28 cellular contexts compared by ENCODE assay signal in genomic region chr13:105333416-105333815, GRCh38.
DNase-seq lines count a peak whose midpoint lies in the region; ATAC-seq, FAIRE-seq and TF ChIP-seq lines count a peak whose summit lies in the region.
"Had no signal": no experiment of that assay in that cellular context is flagged by ENCODE, and none has a peak within 500 bp of the region (broad histone marks: within the 10 kb centered on the region; RNA-seq: fewer than 3 reads in every experiment).

No MANE protein-coding gene starts in this region.

- peak overlapping the region; percentile 96 for H2BK20ac ChIP-seq in IMR-90 (ENCODE audit: low read depth, low read length)

- H2AK5ac ChIP-seq in IMR-90 (ENCODE audit: low read depth, low read length): peak overlapping the region; percentile 77

- TF ChIP-seq POLR2A in IMR-90 (IDR thresholded peaks at IDR 0.05; ENCODE audit: low read depth, low read length): no peak

- H2BK120ac ChIP-seq in IMR-90 (ENCODE audit: low read depth, low read length): peak overlapping the region; percentile 98

- peak overlapping the region; percentile 98 for H3K18ac ChIP-seq in IMR-90 (ENCODE audit: low read depth, low read length)

- H3K27ac ChIP-seq in AG04450 (ENCODE audit: low read depth, low read length) (peak overlapping the region; percentile 82), IMR-90 (ENCODE audit: insufficient read depth, low read length) (peak overlapping the region; percentile 72)
- H3K27ac ChIP-seq: left ventricle myocardium inferior, VCaP had no signal

- peak overlapping the region; percentile 68 for H2AFZ ChIP-seq in IMR-90 (replicated peaks; ENCODE audit: low read length, poor library complexity)

- no peaks in the 10 kb centered on the region for H4K20me1 ChIP-seq in IMR-90 (ENCODE audit: insufficient read depth, low read length)

- H3K4ac ChIP-seq in IMR-90 (ENCODE audit: low read depth, low read length): peak overlapping the region; percentile 87

- no peaks in the 10 kb centered on the region for H3K79me1 ChIP-seq in IMR-90 (ENCODE audit: low read depth in 1 of 2, low read length in 2 of 2)

- ATAC-seq in IMR-90 (ENCODE audit: low read depth) (peak; percentile 8; the same call in 1 of the 2 replicates), sciatic nerve (peak; percentile 76)
- ATAC-seq: activated CD4-positive, alpha-beta T cell treated with anti-CD3 and anti-CD28 coated beads for 36 hours; HCT116; HepG2; right cardiac atrium had no signal

- dilution Hi-C loops in IMR-90 (cut with HindIII; ENCODE audit: low sequenced_read_pairs, unreplicated experiment): no loop called here

- POLR2A ChIA-PET in AG04450 (lab: Yijun Ruan, JAX) (interaction anchor here (1.3 kb wide), 1 partner anchor 13 kb away, joined by 4 read pairs; no protein-coding TSS in a partner anchor), IMR-90 (lab: Charles Lee; ENCODE audit: unreplicated experiment) (no interaction called here)

- CTCF ChIA-PET in AG04450 (lab: Charles Lee): interaction anchor here (1.3 kb wide), 1 partner anchor 28 kb away, joined by 3 read pairs; no protein-coding TSS in a partner anchor
- CTCF ChIA-PET in IMR-90 (lab: Yijun Ruan, JAX): no interaction called here

- intact Hi-C loops in IMR-90 (cut with micrococcal nuclease): loop anchor here (10.0 kb wide), 1 partner anchor 821 kb away; no protein-coding TSS in a partner anchor
- intact Hi-C loops in sciatic nerve (cut with DNase I): no loop called here

- TF ChIP-seq RAD21 in IMR-90 (IDR thresholded peaks at IDR 0.05; ENCODE audit: low read length): no peak

- WGBS in IMR-90 (ENCODE audit: extremely low coverage in 2 of 2, insufficient read length in 1 of 2), 2 experiments: no CpG with 5 or more reads among the region's 5 CpGs

- H3K9me1 ChIP-seq in IMR-90 (ENCODE audit: insufficient read depth, low read length): peaks cover 9% of the 10 kb centered on the region

- no peak overlapping the region for H3K9ac ChIP-seq in IMR-90 (ENCODE audit: low read depth, low read length)

- no peak for TF ChIP-seq CTCF in AG04450 (IDR thresholded peaks at IDR 0.05; ENCODE audit: low read depth, low read length)
- no peak for TF ChIP-seq CTCF in IMR-90 (conservative IDR thresholded peaks at IDR 0.05; ENCODE audit: low read depth, low read length)
- no peak for TF ChIP-seq CTCF in choroid plexus epithelial cell (conservative IDR thresholded peaks at IDR 0.05; ENCODE audit: low read depth, low read length)

- H3K9me3 ChIP-seq in AG04450 (ENCODE audit: control insufficient read depth, insufficient read depth, low read length) (peaks cover 4% of the 10 kb centered on the region; the same call in 1 of the 2 replicates), IMR-90 (ENCODE audit: control insufficient read depth, insufficient read depth, low read length) (peaks cover 3% of the 10 kb centered on the region; the same call in 1 of the 2 replicates)
- H3K9me3 ChIP-seq: tibial nerve had no signal

- DNase-seq in AG04450 (ENCODE audit: low read depth, low spot score) (no peak), IMR-90 (peak; percentile 29), choroid plexus epithelial cell (ENCODE audit: low read depth) (peak; percentile 20), sciatic nerve (ENCODE audit: low spot score) (no peak), GM19239 (ENCODE audit: insufficient read length, low spot score) (no peak), DMS153 (lab: John Stamatoyannopoulos, UW) (no peak), NCI-H1092 treated with DMSO at 0.1 percent for 48 hours (lab: John Stamatoyannopoulos, UW) (no peak), NCI-H524 (lab: John Stamatoyannopoulos, UW) (no peak)
- DNase-seq: 8988T; activated CD4-positive, alpha-beta T cell treated with anti-CD3 and anti-CD28 coated beads for 36 hours; activated naive CD4-positive, alpha-beta T cell treated with anti-CD3 and anti-CD28 coated beads, Interleukin-2, amount 50 U/mL, for 16 hours; amygdala; BE2C; DMS 273 treated with DMSO at 0.1 percent for 48 hours; erythroblast; Karpas-422; left ventricle myocardium inferior; NCI-H187; NCI-H2171; right cardiac atrium; stimulated activated CD4-positive, alpha-beta T cell treated with anti-CD3 and anti-CD28 coated beads, Interleukin-4, amount 100 ng/mL, for 24 hours; SW 1271 had no signal

- H3K4me3 ChIP-seq in AG04450 (ENCODE audit: low read depth, low read length): no peak overlapping the region
- H3K4me3 ChIP-seq in IMR-90 (ENCODE audit: insufficient read depth, low read depth, low read length): no peak overlapping the region
- H3K4me3 ChIP-seq in choroid plexus epithelial cell (ENCODE audit: low read depth, low read length): no peak overlapping the region
- H3K4me3 ChIP-seq: left ventricle myocardium inferior, tibial nerve had no signal

- H3K4me1 ChIP-seq in IMR-90 (ENCODE audit: control insufficient read depth, insufficient read depth, low read length): peaks cover 18% of the 10 kb centered on the region
- H3K4me1 ChIP-seq: BE2C had no signal

- peak overlapping the region; percentile 33; the same call in 1 of the 2 replicates for H3K56ac ChIP-seq in IMR-90 (ENCODE audit: extremely low read depth, insufficient read depth, low read length)

- H3K27me3 ChIP-seq in AG04450 (ENCODE audit: control insufficient read depth, insufficient read depth, low read length) (no peaks in the 10 kb centered on the region), IMR-90 (ENCODE audit: control insufficient read depth, insufficient read depth, low read length) (no peaks in the 10 kb centered on the region)
- H3K27me3 ChIP-seq: BE2C, tibial nerve had no signal

- in situ Hi-C loops in IMR-90 (cut with MboI; ENCODE audit: low sequenced_read_pairs): loop anchor here (25.0 kb wide), 1 partner anchor 1204 kb away; the partner anchor contains the start of gene EFNB2

- peak overlapping the region; percentile 10; the same call in 1 of the 2 replicates for H3K4me2 ChIP-seq in IMR-90 (ENCODE audit: low read depth, low read length)

- peak overlapping the region; percentile 60 for H2BK15ac ChIP-seq in IMR-90 (ENCODE audit: low read depth, low read length)

- peak overlapping the region; percentile 83 for H4K5ac ChIP-seq in IMR-90 (ENCODE audit: low read depth, low read length)

- peak overlapping the region; percentile 81 to 84 for H4K8ac ChIP-seq in IMR-90 (ENCODE audit: low read depth in 2 of 2, low read length in 2 of 2)

- H3K23ac ChIP-seq in IMR-90 (ENCODE audit: low read depth, low read length): peak overlapping the region; percentile 55

- no peak for FAIRE-seq in GM19239 (lab: Jason Lieb, UNC)
- FAIRE-seq: HepG2, islet of Langerhans, RCC 7860 had no signal

- H4K91ac ChIP-seq in IMR-90 (ENCODE audit: insufficient read depth, low read depth, low read length): peak overlapping the region; percentile 89

- no TSS peak for BruUV-seq in IMR-90 (replicated peaks; lab: Mats Ljungman, UMichigan)

- H2AK9ac ChIP-seq in IMR-90 (replicated peaks; ENCODE audit: low read depth, low read length, poor library complexity): no peak overlapping the region

- no peaks in the 10 kb centered on the region for H3K36me3 ChIP-seq in IMR-90 (ENCODE audit: control insufficient read depth, insufficient read depth, low read length)
- H3K36me3 ChIP-seq: BE2C, left ventricle myocardium inferior, tibial nerve had no signal

- H3K14ac ChIP-seq in IMR-90 (replicated peaks; ENCODE audit: low read depth, low read length): peak overlapping the region; percentile 82

- H2BK5ac ChIP-seq in IMR-90 (ENCODE audit: low read depth, low read length, poor library complexity, severe bottlenecking): peak overlapping the region; percentile 82

TF ChIP-seq in IMR-90, 13 proteins besides CTCF, POLR2A, EP300 and RAD21:
- no peak for TF ChIP-seq MAZ (IDR thresholded peaks at IDR 0.05; ENCODE audit: borderline replicate concordance, low read depth, low read length)
- TF ChIP-seq SMC3 (IDR thresholded peaks at IDR 0.05; ENCODE audit: low read depth, low read length): no peak
- TF ChIP-seq CEBPB (IDR thresholded peaks at IDR 0.05; ENCODE audit: low read depth, low read length): no peak
- no peak for TF ChIP-seq CHD1 (IDR thresholded peaks at IDR 0.05; ENCODE audit: low read depth, low read length)
- TF ChIP-seq RFX5 (IDR thresholded peaks at IDR 0.05; ENCODE audit: low read depth, low read length): no peak
- no peak for TF ChIP-seq NFE2L2 (IDR thresholded peaks at IDR 0.05; ENCODE audit: low read depth, low read length)
- no peak for TF ChIP-seq USF2 (IDR thresholded peaks at IDR 0.05; ENCODE audit: low read depth, low read length)
- no peak for TF ChIP-seq RCOR1 (IDR thresholded peaks at IDR 0.05; ENCODE audit: insufficient replicate concordance, low read length)
- no peak for TF ChIP-seq FOS (IDR thresholded peaks at IDR 0.05; ENCODE audit: low read depth, low read length)
- TF ChIP-seq BHLHE40 (IDR thresholded peaks at IDR 0.05; ENCODE audit: low read depth, low read length): no peak

Comparison
In these comparisons a context has a peak if more than half of its experiments do, and no peak if none do; other contexts are left out.
1. DNase-seq: peak in IMR-90 (single experiment) and choroid plexus epithelial cell (single experiment); none in AG04450 (single experiment), sciatic nerve (single experiment), GM19239 (single experiment), DMS153 (single experiment), NCI-H1092 treated with DMSO at 0.1 percent for 48 hours (single experiment) and NCI-H524 (0 of 2).